8 cellular contexts compared by ENCODE assay signal in the genomic region with DNA sequence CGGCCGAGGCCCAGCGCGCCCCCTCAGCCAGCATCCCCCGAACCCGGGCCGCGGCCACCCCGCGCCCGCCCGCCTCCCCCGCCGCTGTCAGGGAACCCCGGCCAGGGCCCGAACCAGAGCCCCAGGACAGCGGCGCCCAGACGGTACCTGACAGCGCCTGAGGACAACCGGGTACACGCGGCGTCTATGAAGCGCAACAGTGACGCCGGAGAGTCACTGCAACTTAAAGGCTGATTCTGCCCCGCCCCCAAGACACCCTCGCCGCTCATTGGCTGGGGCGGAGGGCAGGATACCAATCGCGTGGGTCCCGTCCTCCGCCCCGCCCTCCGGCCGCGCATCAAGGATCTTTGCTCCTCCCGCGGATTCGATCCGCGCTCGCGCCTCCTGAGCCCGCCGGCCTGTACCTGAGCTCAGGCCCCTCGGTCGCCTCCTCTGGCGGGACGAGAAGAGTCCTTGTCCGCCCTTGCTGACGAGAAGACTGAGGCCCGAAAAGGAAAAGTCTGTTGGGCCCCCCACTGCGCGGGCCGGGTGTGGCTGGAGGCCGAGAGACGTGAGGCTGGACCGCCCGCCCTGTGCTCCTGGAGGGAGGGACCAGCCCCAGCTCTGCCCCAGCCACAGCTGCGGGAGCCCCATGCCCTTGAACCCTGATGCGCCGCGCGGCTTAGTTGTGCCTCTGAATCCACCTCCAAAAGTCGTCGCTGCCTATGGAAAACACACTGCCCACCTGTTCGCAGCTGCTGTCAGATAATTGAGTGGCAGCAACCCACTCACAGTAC. TPM values are rescaled to one million over a fixed set of nuclear protein-coding genes. Genes with fewer than 3 reads are reported as not detected.
DNase-seq lines count a peak whose midpoint lies in the region; ATAC-seq lines count a peak whose summit lies in the region.

OAT (minus strand) TSS at position 198 of the 776 bp plus-strand sequence. CDS start 6,752 bp downstream, outside the sequence.

- no peaks in the 10 kb centered on the region for H3K36me3 ChIP-seq in BLaER1

- DNase-seq in NCI-H69 (lab: John Stamatoyannopoulos, UW) (peak; percentile 95), cortex of kidney (lab: John Stamatoyannopoulos, UW) (peak; percentile 43), left colon (peak; percentile 97 to 99)
- peak; percentile 97 for DNase-seq in activated CD4-positive, alpha-beta T cell treated with anti-CD3 and anti-CD28 coated beads, Interleukin-2, amount 50 U/mL, for 1 hour
- DNase-seq in stimulated activated CD4-positive, alpha-beta T cell treated with anti-CD3 and anti-CD28 coated beads, Interleukin-1b, Interleukin-23, amount 100 ng/mL, for 4 hours (ENCODE audit: low read depth in 2 of 2): peak; percentile 94 to 95

- peak within 1 kb of the TSS; percentile 94 for H3K4me3 ChIP-seq in BLaER1

- H3K4me1 ChIP-seq in BLaER1: peaks cover 17% of the 10 kb centered on the region

- intact Hi-C loops in left colon (cut with DNase I, micrococcal nuclease): no loop called here

- H3K4me2 ChIP-seq in BLaER1: peak within 1 kb of the TSS; percentile 89

- ATAC-seq in GM19328 (IDR thresholded peaks at IDR 0.05; ENCODE audit: unreplicated experiment): peak; percentile 95
- peak; percentile 91 for ATAC-seq in HG03469 (IDR thresholded peaks at IDR 0.05; ENCODE audit: unreplicated experiment)
- peak; percentile 94 for ATAC-seq in left colon

- peak within 1 kb of the TSS; percentile 83 for H3K9ac ChIP-seq in BLaER1

- H4K20me1 ChIP-seq in BLaER1: peaks cover 45% of the 10 kb centered on the region

- H3K27ac ChIP-seq in BLaER1: peak within 1 kb of the TSS; percentile 54

- H3K27me3 ChIP-seq in BLaER1: no peaks in the 10 kb centered on the region

- no peaks in the 10 kb centered on the region for H3K9me3 ChIP-seq in BLaER1

RNA-seq across cellular contexts. Expression of gene OAT, which starts in this region (rescaled TPM):
- total RNA-seq in left colon: 10 to 100 TPM; 61.0 to 70.0 TPM

Comparison
In these comparisons a context has a peak if more than half of its experiments do, and no peak if none do; other contexts are left out.
1. Peak in every context shown above with its lines: DNase-seq, ATAC-seq, H3K4me3 ChIP-seq and H3K27ac ChIP-seq.
2. DNase-seq: peak in every context shown above with its lines; median percentile 98 in left colon; 97 in activated CD4-positive, alpha-beta T cell treated with anti-CD3 and anti-CD28 coated beads, Interleukin-2, amount 50 U/mL, for 1 hour; 95 in NCI-H69; 94 in stimulated activated CD4-positive, alpha-beta T cell treated with anti-CD3 and anti-CD28 coated beads, Interleukin-1b, Interleukin-23, amount 100 ng/mL, for 4 hours; 43 in cortex of kidney.